ENCODE assay signal across 19 cellular contexts in the genomic region with DNA sequence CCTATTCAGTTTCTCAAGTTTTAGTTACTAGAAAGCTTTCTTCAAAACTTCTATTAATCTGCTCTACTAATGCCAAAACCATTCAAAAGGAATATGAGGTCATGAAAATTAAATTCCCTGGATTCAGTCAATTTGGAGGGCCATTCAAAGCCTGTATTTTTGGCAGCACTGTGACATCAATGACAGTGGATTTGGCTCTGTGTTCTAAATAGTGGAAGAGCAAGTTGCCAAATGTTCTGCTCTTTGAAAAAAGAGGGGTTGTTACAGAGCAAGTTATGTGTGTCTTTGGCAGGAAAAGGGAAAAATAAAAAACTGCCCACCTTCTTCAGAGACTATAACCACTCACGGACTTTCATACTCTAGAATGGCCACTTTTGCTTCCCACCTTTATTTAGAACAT. TPM values are rescaled to one million over a fixed set of nuclear protein-coding genes. Genes with fewer than 3 reads are reported as not detected.
A peak's percentile ranks its signal among the peaks of the same experiment; 100 is the strongest.
DNase-seq lines count a peak whose midpoint lies in the region; ATAC-seq, FAIRE-seq and TF ChIP-seq lines count a peak whose summit lies in the region.
"Had no signal": no experiment of that assay in that cellular context is flagged by ENCODE, and none has a peak within 500 bp of the region (broad histone marks: within the 10 kb centered on the region; RNA-seq: fewer than 3 reads in every experiment).

No MANE protein-coding gene starts in this region.

- no peak for ATAC-seq in HepG2
- ATAC-seq in right lobe of liver: no peak
- no peak for ATAC-seq in HG02678 (IDR thresholded peaks at IDR 0.05; ENCODE audit: unreplicated experiment)
- ATAC-seq: GM12878, HCT116 had no signal

- H3K4me3 ChIP-seq in HepG2 (replicated peaks in 1 of 3; ENCODE audit: insufficient read depth in 1 of 3, low read depth in 2 of 3, low read length in 3 of 3) (no peak overlapping the region), right lobe of liver (no peak overlapping the region)
- H3K4me3 ChIP-seq: GM12878, GM23248 had no signal

- CTCF ChIA-PET in HepG2 (lab: Yijun Ruan, JAX; ENCODE audit: low intra/inter-chr PET ratio, low total read pairs): no interaction called here

- H3K27ac ChIP-seq in HepG2 (ENCODE audit: extremely low read length, insufficient read depth, low read length) (no peak overlapping the region), right lobe of liver (no peak overlapping the region)
- H3K27ac ChIP-seq: 22Rv1, GM23248 had no signal

- H3K9ac ChIP-seq in HepG2 (ENCODE audit: insufficient read depth, low read depth, low read length): no peak overlapping the region
- H3K9ac ChIP-seq: GM23248 had no signal

- peak overlapping the region in 3 of 5 experiments; percentile 19 to 66 (median 20) for H3K4me3 Mint-ChIP-seq in brain
- H3K4me3 Mint-ChIP-seq: CD14-positive monocyte had no signal

- H3K4me1 ChIP-seq in HepG2 (ENCODE audit: insufficient read depth, low read length) (peaks cover 15% of the 10 kb centered on the region), right lobe of liver (peaks cover 0 to 4% (median 2%) of the 10 kb centered on the region in 4 donors)

- TSS peak; percentile 39 for BruUV-seq in HepG2 (replicated peaks; lab: Mats Ljungman, UMichigan)

- no peaks in the 10 kb centered on the region for H4K20me1 ChIP-seq in HepG2 (ENCODE audit: insufficient read depth, low read length)

- peak overlapping the region in 3 of 5 experiments; percentile 66 to 75 (median 68) for H3K27ac Mint-ChIP-seq in brain
- H3K27ac Mint-ChIP-seq: CD14-positive monocyte had no signal

- 95% methylated on average over 1 of the region's 1 CpG for WGBS in HepG2 (ENCODE audit: low lambda C conversion rate)
- 80% methylated on average over 1 of the region's 1 CpG for WGBS in right lobe of liver (ENCODE audit: insufficient coverage, low coverage, low lambda C conversion rate, missing lambda C conversion rate)

- H3K4me2 ChIP-seq in HepG2 (ENCODE audit: low read depth, low read length): no peak overlapping the region

- H3K27me3 ChIP-seq in HepG2 (ENCODE audit: control insufficient read depth in 1 of 2, insufficient read depth in 2 of 2, low read length in 2 of 2): no peaks in the 10 kb centered on the region; a peak in 1 of 5 replicates
- no peaks in the 10 kb centered on the region for H3K27me3 ChIP-seq in right lobe of liver

- H3K36me3 Mint-ChIP-seq in brain: peaks cover 5% of the 10 kb centered on the region
- H3K36me3 Mint-ChIP-seq: CD14-positive monocyte had no signal

- no peak overlapping the region for H2AFZ ChIP-seq in HepG2 (ENCODE audit: low read length)
- H2AFZ ChIP-seq: GM23248 had no signal

- TF ChIP-seq CTCF in HepG2 (CRISPR knock-in tag; IDR thresholded peaks at IDR 0.05) (no peak), right lobe of liver (IDR thresholded peaks at IDR 0.05) (no peak), brain (conservative IDR thresholded peaks at IDR 0.05) (no peak)

- no peak for FAIRE-seq in HepG2 (lab: Jason Lieb, UNC)
- FAIRE-seq: GM12878, GM18507, H54 had no signal

- H3K27me3 Mint-ChIP-seq in brain: no peaks in the 10 kb centered on the region

- DNase-seq in HepG2 (ENCODE audit: low spot score) (no peak), right lobe of liver (no peak), midbrain (lab: John Stamatoyannopoulos, UW) (peak; percentile 11), cardiac septum (ENCODE audit: low spot score) (no peak)
- no peak for DNase-seq in activated CD4-positive, alpha-beta T cell treated with anti-CD3 and anti-CD28 coated beads, Interleukin-2, amount 50 U/mL, for 1 hour
- DNase-seq in stimulated activated naive CD4-positive, alpha-beta T cell treated with Interleukin-2 at 50 U/mL for 16 hours (lab: John Stamatoyannopoulos, UW): no peak
- DNase-seq: Caco-2; CD8-positive, alpha-beta memory T cell; DMS53; GM23248; IMR-90 had no signal

- intact Hi-C loops in HepG2 (cut with micrococcal nuclease; ENCODE audit: unreplicated experiment) (no loop called here), right lobe of liver (cut with DNase I) (no loop called here), cardiac septum (cut with DNase I) (no loop called here)

- no peaks in the 10 kb centered on the region for H3K9me3 Mint-ChIP-seq in brain
- H3K9me3 Mint-ChIP-seq: CD14-positive monocyte; CD8-positive, alpha-beta memory T cell had no signal

- H3K79me2 ChIP-seq in HepG2 (ENCODE audit: insufficient read depth, low read length): no peaks in the 10 kb centered on the region

- no peak for TF ChIP-seq RAD21 in HepG2 (CRISPR knock-in tag; IDR thresholded peaks at IDR 0.05)

- POLR2A ChIA-PET in HepG2 (lab: Yijun Ruan, JAX): no interaction called here

- TF ChIP-seq EP300 in HepG2 (IDR thresholded peaks at IDR 0.05; ENCODE audit: low read depth in 2 of 2, low read length in 2 of 2) (no peak), HepG2 (CRISPR knock-in tag; IDR thresholded peaks at IDR 0.05; ENCODE audit: borderline replicate concordance) (no peak)

- in situ Hi-C loops in HepG2 (cut with HindIII; ENCODE audit: extremely low pct_ligation_motif_present, low pct_unique_long_range_greater_than_20kb): no loop called here

- H3K36me3 ChIP-seq in HepG2 (replicated peaks in 1 of 2; ENCODE audit: control insufficient read depth in 1 of 2, insufficient read depth in 2 of 2, low read length in 2 of 2) (peaks cover 6 to 29% of the 10 kb centered on the region in 2 experiments), right lobe of liver (peaks cover 0 to 2% (median 0%) of the 10 kb centered on the region in 4 donors)

- no peaks in the 10 kb centered on the region for H3K9me3 ChIP-seq in HepG2 (ENCODE audit: low read length)
- H3K9me3 ChIP-seq in right lobe of liver: no peaks in the 10 kb centered on the region
- H3K9me3 ChIP-seq: Caco-2 had no signal

- TF ChIP-seq POLR2A in HepG2 (IDR thresholded peaks at IDR 0.05; ENCODE audit: insufficient read depth in 1 of 2, low read depth in 2 of 2, low read length in 2 of 2) (no peak), right lobe of liver (IDR thresholded peaks at IDR 0.05) (no peak)

- peaks cover 11% of the 10 kb centered on the region for H3K4me1 Mint-ChIP-seq in brain

RNA-seq across cellular contexts. Expression of a gene that starts 3.2 kb away (rescaled TPM):
- total RNA-seq in HepG2 (2016; rRNA removed; fragmentation: Illumina TruSeq; extraction: Trizol) (0.38 and 1.9 TPM in 2 replicates), right lobe of liver (1 to 10 TPM in 3 of 6 experiments, under 1 TPM in 2, not detected in 1; 0.55 to 2.0 (median 1.2) TPM), cardiac septum (1.5 TPM)
- total RNA-seq in HepG2 (2016; cell fraction: cytosol; rRNA removed; fragmentation: Illumina TruSeq; extraction: Trizol; ENCODE audit: low read depth): 0.44 TPM in 1 of 2 replicates, not detected in the other
- 0.56 and 0.58 TPM in 2 replicates for total RNA-seq in HepG2 (2016; cell fraction: insoluble cytoplasmic fraction; rRNA removed; fragmentation: Illumina TruSeq; extraction: Trizol)
- total RNA-seq in HepG2 (2016; cell fraction: membrane; rRNA removed; fragmentation: Illumina TruSeq; extraction: Trizol): 0.31 and 0.86 TPM in 2 replicates
- 0.50 and 0.62 TPM in 2 replicates for total RNA-seq in HepG2 (2016; cell fraction: nucleus; rRNA removed; fragmentation: Illumina TruSeq; extraction: Trizol)
- polyA plus RNA-seq in HepG2 (2011; rRNA removed) (0.39 and 0.55 TPM in 2 replicates), brain (ENCODE audit: insufficient read depth, low read depth, low replicate concordance) (3.2 TPM)
- polyA plus RNA-seq in HepG2 (2011; cell fraction: cytosol; rRNA removed): 0.36 and 0.47 TPM in 2 replicates
- polyA plus RNA-seq in HepG2 (2011; cell fraction: nucleus; rRNA removed): 0.11 and 1.4 TPM in 2 replicates
- polyA plus RNA-seq in HepG2 (2012): 0.42 and 0.80 TPM in 2 replicates
- 0.33 and 0.52 TPM in 2 replicates for polyA plus RNA-seq in HepG2 (2016; cell fraction: cytosol; fragmentation: Illumina TruSeq; extraction: Trizol; ENCODE audit: low read depth)
- 0.52 and 1.2 TPM in 2 replicates for polyA plus RNA-seq in HepG2 (2016; cell fraction: insoluble cytoplasmic fraction; fragmentation: Illumina TruSeq; extraction: Trizol; ENCODE audit: low read depth)
- polyA plus RNA-seq in HepG2 (2016; cell fraction: membrane; fragmentation: Illumina TruSeq; extraction: Trizol; ENCODE audit: low read depth): 0.50 and 0.52 TPM in 2 replicates
- polyA plus RNA-seq in HepG2 (2016; cell fraction: nucleus; fragmentation: Illumina TruSeq; extraction: Trizol; ENCODE audit: insufficient read depth, low read depth): 0.32 and 0.67 TPM in 2 replicates
- not detected in 2 replicates for polyA minus RNA-seq in HepG2 (2011; rRNA and poly(A)+ RNA removed; ENCODE audit: low replicate concordance)
- polyA minus RNA-seq in HepG2 (2011; cell fraction: cytosol; rRNA and poly(A)+ RNA removed): 0.70 TPM in 1 of 2 replicates, not detected in the other
- 1.1 and 1.3 TPM in 2 replicates for polyA minus RNA-seq in HepG2 (2011; cell fraction: nucleus; rRNA and poly(A)+ RNA removed)
- total RNA-seq: GM12878 had no signal

RNA-seq across cellular contexts. Expression of a gene that starts 16.0 kb away (rescaled TPM):
- 103 and 117 TPM in 2 replicates for total RNA-seq in HepG2 (2016; rRNA removed; fragmentation: Illumina TruSeq; extraction: Trizol)
- 84.9 and 85.5 TPM in 2 replicates for total RNA-seq in HepG2 (2016; cell fraction: cytosol; rRNA removed; fragmentation: Illumina TruSeq; extraction: Trizol; ENCODE audit: low read depth)
- total RNA-seq in HepG2 (2016; cell fraction: insoluble cytoplasmic fraction; rRNA removed; fragmentation: Illumina TruSeq; extraction: Trizol): 106 and 120 TPM in 2 replicates
- 113 and 134 TPM in 2 replicates for total RNA-seq in HepG2 (2016; cell fraction: membrane; rRNA removed; fragmentation: Illumina TruSeq; extraction: Trizol)
- total RNA-seq in HepG2 (2016; cell fraction: nucleus; rRNA removed; fragmentation: Illumina TruSeq; extraction: Trizol): 71.3 and 72.1 TPM in 2 replicates
- 23.5 and 35.9 TPM in 2 replicates for polyA plus RNA-seq in HepG2 (2011; rRNA removed)
- polyA plus RNA-seq in HepG2 (2011; cell fraction: cytosol; rRNA removed): 20.5 and 24.4 TPM in 2 replicates
- polyA plus RNA-seq in HepG2 (2011; cell fraction: nucleus; rRNA removed): 8.8 and 13.9 TPM in 2 replicates
- polyA plus RNA-seq in HepG2 (2012): 56.2 and 79.0 TPM in 2 replicates
- 230 and 257 TPM in 2 replicates for polyA plus RNA-seq in HepG2 (2016; cell fraction: cytosol; fragmentation: Illumina TruSeq; extraction: Trizol; ENCODE audit: low read depth)
- polyA plus RNA-seq in HepG2 (2016; cell fraction: insoluble cytoplasmic fraction; fragmentation: Illumina TruSeq; extraction: Trizol; ENCODE audit: low read depth): 211 and 234 TPM in 2 replicates
- polyA plus RNA-seq in HepG2 (2016; cell fraction: membrane; fragmentation: Illumina TruSeq; extraction: Trizol; ENCODE audit: low read depth): 224 and 230 TPM in 2 replicates
- 155 and 164 TPM in 2 replicates for polyA plus RNA-seq in HepG2 (2016; cell fraction: nucleus; fragmentation: Illumina TruSeq; extraction: Trizol; ENCODE audit: insufficient read depth, low read depth)
- polyA minus RNA-seq in HepG2 (2011; rRNA and poly(A)+ RNA removed; ENCODE audit: low replicate concordance): 4.9 and 6.7 TPM in 2 replicates
- 17.2 and 17.8 TPM in 2 replicates for polyA minus RNA-seq in HepG2 (2011; cell fraction: cytosol; rRNA and poly(A)+ RNA removed)
- polyA minus RNA-seq in HepG2 (2011; cell fraction: nucleus; rRNA and poly(A)+ RNA removed): 21.4 and 23.0 TPM in 2 replicates
- 10 to 100 TPM; 41.8 to 77.1 (median 52.4) TPM for total RNA-seq in right lobe of liver
- 34.3 TPM for polyA plus RNA-seq in brain (ENCODE audit: insufficient read depth, low read depth, low replicate concordance)
- total RNA-seq in cardiac septum: 35.2 TPM

RNA-seq across cellular contexts. Expression of a gene that starts 44.6 kb away (rescaled TPM):
- 60.4 and 74.7 TPM in 2 replicates for total RNA-seq in HepG2 (2016; rRNA removed; fragmentation: Illumina TruSeq; extraction: Trizol)
- total RNA-seq in HepG2 (2016; cell fraction: cytosol; rRNA removed; fragmentation: Illumina TruSeq; extraction: Trizol; ENCODE audit: low read depth): 33.0 and 38.8 TPM in 2 replicates
- 61.5 and 70.5 TPM in 2 replicates for total RNA-seq in HepG2 (2016; cell fraction: insoluble cytoplasmic fraction; rRNA removed; fragmentation: Illumina TruSeq; extraction: Trizol)
- total RNA-seq in HepG2 (2016; cell fraction: membrane; rRNA removed; fragmentation: Illumina TruSeq; extraction: Trizol): 116 and 141 TPM in 2 replicates
- 37.1 and 38.6 TPM in 2 replicates for total RNA-seq in HepG2 (2016; cell fraction: nucleus; rRNA removed; fragmentation: Illumina TruSeq; extraction: Trizol)
- 30.4 and 34.6 TPM in 2 replicates for polyA plus RNA-seq in HepG2 (2011; rRNA removed)
- polyA plus RNA-seq in HepG2 (2011; cell fraction: cytosol; rRNA removed): 18.8 and 33.3 TPM in 2 replicates
- 12.4 and 15.2 TPM in 2 replicates for polyA plus RNA-seq in HepG2 (2011; cell fraction: nucleus; rRNA removed)
- 26.9 TPM in 2 replicates for polyA plus RNA-seq in HepG2 (2012)
- 52.2 and 56.7 TPM in 2 replicates for polyA plus RNA-seq in HepG2 (2016; cell fraction: cytosol; fragmentation: Illumina TruSeq; extraction: Trizol; ENCODE audit: low read depth)
- 70.0 and 73.6 TPM in 2 replicates for polyA plus RNA-seq in HepG2 (2016; cell fraction: insoluble cytoplasmic fraction; fragmentation: Illumina TruSeq; extraction: Trizol; ENCODE audit: low read depth)
- polyA plus RNA-seq in HepG2 (2016; cell fraction: membrane; fragmentation: Illumina TruSeq; extraction: Trizol; ENCODE audit: low read depth): 113 and 129 TPM in 2 replicates
- 53.5 and 53.8 TPM in 2 replicates for polyA plus RNA-seq in HepG2 (2016; cell fraction: nucleus; fragmentation: Illumina TruSeq; extraction: Trizol; ENCODE audit: insufficient read depth, low read depth)
- 32.5 and 50.4 TPM in 2 replicates for polyA minus RNA-seq in HepG2 (2011; rRNA and poly(A)+ RNA removed; ENCODE audit: low replicate concordance)
- polyA minus RNA-seq in HepG2 (2011; cell fraction: cytosol; rRNA and poly(A)+ RNA removed): 25.9 and 27.0 TPM in 2 replicates
- polyA minus RNA-seq in HepG2 (2011; cell fraction: nucleus; rRNA and poly(A)+ RNA removed): 22.4 and 30.6 TPM in 2 replicates
- total RNA-seq in right lobe of liver: 10 to 100 TPM; 12.8 to 15.5 (median 14.6) TPM
- polyA plus RNA-seq in brain (ENCODE audit: insufficient read depth, low read depth, low replicate concordance): 29.1 TPM
- total RNA-seq in cardiac septum: 26.0 TPM
